ENCODE assay signal across 10 cellular contexts in the genomic region with DNA sequence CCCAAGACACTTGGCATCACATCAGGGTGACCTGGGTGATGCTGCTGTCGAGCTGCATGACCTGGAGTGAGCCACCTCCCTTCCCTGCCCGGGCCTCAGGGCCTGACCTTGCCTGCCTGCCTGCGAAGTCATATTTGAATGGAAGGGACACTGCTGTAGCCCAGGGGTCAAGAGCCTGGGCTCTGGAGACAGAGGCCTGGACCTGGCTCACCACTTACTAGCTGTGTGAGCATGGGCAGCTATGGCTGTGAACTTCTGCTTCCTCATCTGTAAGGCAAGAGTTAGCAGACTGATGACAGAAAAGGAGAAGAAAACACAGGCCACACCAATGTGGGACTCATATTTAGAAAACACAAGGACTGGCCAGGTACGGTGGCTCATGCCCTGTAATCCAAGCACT.
DNase-seq lines count a peak whose midpoint lies in the region; ATAC-seq and TF ChIP-seq lines count a peak whose summit lies in the region.
"Had no signal": no experiment of that assay in that cellular context is flagged by ENCODE, and none has a peak within 500 bp of the region (broad histone marks: within the 10 kb centered on the region; RNA-seq: fewer than 3 reads in every experiment).

No MANE protein-coding gene starts in this region.

- DNase-seq in NOMO-1 treated with DMSO at 0.1 percent for 48 hours (lab: John Stamatoyannopoulos, UW; ENCODE audit: unreplicated experiment): peak; percentile 72
- DNase-seq in upper lobe of right lung: no peak
- DNase-seq in PC-9: no peak
- no peak for DNase-seq in EL
- DNase-seq: activated CD8-positive, alpha-beta memory T cell treated with anti-CD3 and anti-CD28 coated beads, Interleukin-2, amount 10 ng/mL, durations not matched to agents 7 days and 5 days; H9; small intestine had no signal

- H3F3A ChIP-seq in PC-9 (ENCODE audit: insufficient read depth, low read depth): no peaks in the 10 kb centered on the region; the same call in 1 of the 2 replicates

- H3K4me1 Mint-ChIP-seq in dendritic cell treated with granulocyte-macrophage colony-stimulating factor and Interleukin-4, amounts not matched to agents 40 ng/mL and 50 ng/mL, for 4 days (ENCODE audit: low read depth): peaks cover 72% of the 10 kb centered on the region
- H3K4me1 Mint-ChIP-seq: activated CD8-positive, alpha-beta memory T cell treated with anti-CD3 and anti-CD28 coated beads, Interleukin-2, amount 10 ng/mL, durations not matched to agents 7 days and 5 days had no signal

- POLR2A ChIA-PET in PC-9 (lab: Charles Lee; ENCODE audit: unreplicated experiment): no interaction called here

- ATAC-seq in upper lobe of right lung: peak; percentile 56
- no peak for ATAC-seq in HG02623 (IDR thresholded peaks at IDR 0.05; ENCODE audit: unreplicated experiment)
- ATAC-seq: activated CD8-positive, alpha-beta memory T cell treated with anti-CD3 and anti-CD28 coated beads, Interleukin-2, amount 10 ng/mL, durations not matched to agents 7 days and 5 days had no signal

- no peaks in the 10 kb centered on the region for H3K27me3 Mint-ChIP-seq in dendritic cell treated with granulocyte-macrophage colony-stimulating factor and Interleukin-4, amounts not matched to agents 40 ng/mL and 50 ng/mL, for 4 days
- H3K27me3 Mint-ChIP-seq: activated CD8-positive, alpha-beta memory T cell treated with anti-CD3 and anti-CD28 coated beads, Interleukin-2, amount 10 ng/mL, durations not matched to agents 7 days and 5 days had no signal

- CTCF ChIA-PET in PC-9 (lab: Charles Lee): interaction anchor here (0.7 kb wide), 1 partner anchor 256 kb away, joined by 4 read pairs; no protein-coding TSS in a partner anchor

- H3K36me3 ChIP-seq in muscle layer of colon (ENCODE audit: insufficient read depth, low read length) (no peaks in the 10 kb centered on the region), upper lobe of right lung (no peaks in the 10 kb centered on the region), PC-9 (ENCODE audit: low read depth) (no peaks in the 10 kb centered on the region)

- H3K9ac ChIP-seq in muscle layer of colon (ENCODE audit: low read length): no peak overlapping the region

- H3K4me3 Mint-ChIP-seq in dendritic cell treated with granulocyte-macrophage colony-stimulating factor and Interleukin-4, amounts not matched to agents 40 ng/mL and 50 ng/mL, for 4 days: peak overlapping the region; percentile 23
- H3K4me3 Mint-ChIP-seq: activated CD8-positive, alpha-beta memory T cell treated with anti-CD3 and anti-CD28 coated beads, Interleukin-2, amount 10 ng/mL, durations not matched to agents 7 days and 5 days; H9 had no signal

- BruUV-seq in PC-9 (replicated peaks; lab: Mats Ljungman, UMichigan): no TSS peak

- no peaks in the 10 kb centered on the region for H3K79me2 ChIP-seq in PC-9 (ENCODE audit: low read depth)

- H2AFZ ChIP-seq in PC-9: no peak overlapping the region

- no peaks in the 10 kb centered on the region for H4K20me1 ChIP-seq in PC-9 (ENCODE audit: insufficient read depth)

- TF ChIP-seq CTCF in upper lobe of right lung (IDR thresholded peaks at IDR 0.05) (no peak), PC-9 (conservative IDR thresholded peaks at IDR 0.05) (no peak)

- peak overlapping the region; percentile 92 for H3K27ac Mint-ChIP-seq in dendritic cell treated with granulocyte-macrophage colony-stimulating factor and Interleukin-4, amounts not matched to agents 40 ng/mL and 50 ng/mL, for 4 days
- H3K27ac Mint-ChIP-seq: activated CD8-positive, alpha-beta memory T cell treated with anti-CD3 and anti-CD28 coated beads, Interleukin-2, amount 10 ng/mL, durations not matched to agents 7 days and 5 days had no signal

- no peak overlapping the region for H3K4me2 ChIP-seq in PC-9

- no peaks in the 10 kb centered on the region for H3K36me3 Mint-ChIP-seq in dendritic cell treated with granulocyte-macrophage colony-stimulating factor and Interleukin-4, amounts not matched to agents 40 ng/mL and 50 ng/mL, for 4 days (ENCODE audit: low read depth)

- H3K9me3 ChIP-seq in muscle layer of colon (ENCODE audit: low read length) (no peaks in the 10 kb centered on the region), upper lobe of right lung (no peaks in the 10 kb centered on the region), PC-9 (ENCODE audit: insufficient read depth, low read depth) (no peaks in the 10 kb centered on the region)

- H3K4me3 ChIP-seq in muscle layer of colon (ENCODE audit: low read depth in 1 of 2, low read length in 2 of 2) (no peak overlapping the region), upper lobe of right lung (no peak overlapping the region), PC-9 (no peak overlapping the region)

- H3K27ac ChIP-seq in muscle layer of colon (ENCODE audit: low read depth, low read length) (peak overlapping the region; percentile 36), upper lobe of right lung (peak overlapping the region; percentile 90), PC-9 (no peak overlapping the region)

- intact Hi-C loops in dendritic cell treated with granulocyte-macrophage colony-stimulating factor and Interleukin-4, amounts not matched to agents 40 ng/mL and 50 ng/mL, for 4 days (cut with micrococcal nuclease): loop anchor here (2.0 to 10.0 kb wide), 3 partner anchors 21 to 53 kb away; no protein-coding TSS in a partner anchor
- intact Hi-C loops in upper lobe of right lung (cut with DNase I): no loop called here
- intact Hi-C loops in PC-9 (cut with micrococcal nuclease; ENCODE audit: unreplicated experiment): loop anchor here (2.0 kb wide), 1 partner anchor 61 kb away; no protein-coding TSS in a partner anchor

- H3K9me2 ChIP-seq in PC-9 (ENCODE audit: insufficient read depth): no peaks in the 10 kb centered on the region

- peaks cover 8% of the 10 kb centered on the region for H3K9me3 Mint-ChIP-seq in dendritic cell treated with granulocyte-macrophage colony-stimulating factor and Interleukin-4, amounts not matched to agents 40 ng/mL and 50 ng/mL, for 4 days

- H3K27me3 ChIP-seq in muscle layer of colon (ENCODE audit: control insufficient read depth in 1 of 2, insufficient read depth in 2 of 2, low read length in 2 of 2): no peaks in the 10 kb centered on the region
- no peaks in the 10 kb centered on the region for H3K27me3 ChIP-seq in upper lobe of right lung
- no peaks in the 10 kb centered on the region for H3K27me3 ChIP-seq in PC-9 (ENCODE audit: insufficient read depth, low read depth)

- H3K4me1 ChIP-seq in muscle layer of colon (ENCODE audit: insufficient read depth, low read length) (peaks cover 61% of the 10 kb centered on the region), upper lobe of right lung (peaks cover 65% of the 10 kb centered on the region), PC-9 (replicated peaks; ENCODE audit: insufficient read depth) (peaks cover 20% of the 10 kb centered on the region)
